Comparison of ENCODE assay signal across 8 cellular contexts in the genomic region with DNA sequence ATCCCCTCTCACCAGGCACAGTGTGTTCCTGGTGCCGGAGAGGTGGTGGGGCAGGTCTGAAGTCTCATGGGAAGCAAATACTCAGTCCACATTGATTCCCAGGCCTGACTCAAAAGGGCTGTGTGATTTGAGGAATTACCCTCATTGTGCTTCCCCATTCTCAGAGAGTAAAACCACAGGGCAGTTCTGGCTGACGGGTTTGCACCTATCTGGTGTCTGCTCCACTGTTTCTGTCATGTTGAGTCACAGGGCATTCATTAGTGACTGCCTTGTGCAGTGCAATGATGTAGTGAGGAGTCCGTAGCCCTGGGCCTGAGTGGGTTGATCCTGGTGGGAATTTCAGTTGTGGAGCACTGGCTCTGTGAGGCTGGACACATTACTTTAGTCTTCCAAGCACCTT.
A peak's percentile ranks its signal among the peaks of the same experiment; 100 is the strongest.
DNase-seq lines count a peak whose midpoint lies in the region; ATAC-seq and TF ChIP-seq lines count a peak whose summit lies in the region.

No MANE protein-coding gene starts in this region.

- no peak for TF ChIP-seq CTCF in hepatocyte (IDR thresholded peaks at IDR 0.05; ENCODE audit: poor library complexity)

- H3K27ac ChIP-seq in epithelial cell of prostate (peak overlapping the region; percentile 27), hepatocyte (no peak overlapping the region)

- H4K20me1 ChIP-seq in hepatocyte (ENCODE audit: insufficient read depth, poor library complexity, severe bottlenecking) = no peaks in the 10 kb centered on the region

- H3K79me2 ChIP-seq in hepatocyte = no peaks in the 10 kb centered on the region

- WGBS in hepatocyte (ENCODE audit: low lambda C conversion rate, missing lambda C conversion rate) = 88% methylated on average over 3 of the region's 3 CpGs

- no peak overlapping the region for H2AFZ ChIP-seq in hepatocyte

- H3K4me2 ChIP-seq in hepatocyte = no peak overlapping the region

- H3K4me3 ChIP-seq in hepatocyte = no peak overlapping the region

- no peaks in the 10 kb centered on the region for H3K9me2 ChIP-seq in hepatocyte (replicated peaks; ENCODE audit: insufficient read depth)

- peak; percentile 83 for ATAC-seq in GM18499 (IDR thresholded peaks at IDR 0.05; ENCODE audit: insufficient read depth, unreplicated experiment)
- ATAC-seq in GM21515 (IDR thresholded peaks at IDR 0.05; ENCODE audit: unreplicated experiment) = peak; percentile 89
- ATAC-seq in HG03469 (IDR thresholded peaks at IDR 0.05; ENCODE audit: unreplicated experiment) = peak; percentile 83

- H3K36me3 ChIP-seq in hepatocyte (replicated peaks; ENCODE audit: insufficient read depth, low read depth) = no peaks in the 10 kb centered on the region

- DNase-seq in epithelial cell of prostate (ENCODE audit: low read depth, low spot score) (peak; percentile 73), hepatocyte (ENCODE audit: low spot score) (no peak), COLO829 (ENCODE audit: low spot score) (no peak)
- DNase-seq in effector CD4-positive, alpha-beta T cell = no peak
- no peak for DNase-seq in activated CD4-positive, CD25-positive, alpha-beta regulatory T cell treated with anti-CD3 and anti-CD28 coated beads, Interleukin-2, amount 50 U/mL, for 72 hours

- no peaks in the 10 kb centered on the region for H3K9me3 ChIP-seq in hepatocyte (ENCODE audit: low read depth)

- no peaks in the 10 kb centered on the region for H3K27me3 ChIP-seq in hepatocyte

- no peaks in the 10 kb centered on the region for H3K4me1 ChIP-seq in hepatocyte (ENCODE audit: insufficient read depth)
